Comparison of ENCODE assay signal across 17 cellular contexts in genomic region chrX:38881727-38882126, GRCh38.
DNase-seq lines count a peak whose midpoint lies in the region; ATAC-seq and TF ChIP-seq lines count a peak whose summit lies in the region.
"Had no signal": no experiment of that assay in that cellular context is flagged by ENCODE, and none has a peak within 500 bp of the region (broad histone marks: within the 10 kb centered on the region; RNA-seq: fewer than 3 reads in every experiment).

No MANE protein-coding gene starts in this region.

- H4K20me1 ChIP-seq in osteoblast (ENCODE audit: insufficient read depth, low read length): no peaks in the 10 kb centered on the region

- peaks cover 6% of the 10 kb centered on the region for H3K27me3 ChIP-seq in osteoblast (ENCODE audit: insufficient read depth, low read length)
- H3K27me3 ChIP-seq: right atrium auricular region had no signal

- ATAC-seq in GM18861 (IDR thresholded peaks at IDR 0.05; ENCODE audit: unreplicated experiment) (peak; percentile 44), HG02885 (IDR thresholded peaks at IDR 0.05; ENCODE audit: poor library complexity, unreplicated experiment) (peak; percentile 53), HG02588 (IDR thresholded peaks at IDR 0.05; ENCODE audit: unreplicated experiment) (no peak), SK-N-SH treated with all-trans-retinoic acid at 6 μM for 48 hours (no peak)

- H3K4me1 ChIP-seq in osteoblast (ENCODE audit: insufficient read depth, low read length): peaks cover 5% of the 10 kb centered on the region
- H3K4me1 ChIP-seq: right atrium auricular region had no signal

- peak; percentile 30 for DNase-seq in NOMO-1 treated with dmso at 0.1 percent for 144 hours (lab: John Stamatoyannopoulos, UW; ENCODE audit: unreplicated experiment)
- peak; percentile 59 for DNase-seq in osteoblast (ENCODE audit: insufficient read length, low spot score, missing footprints)
- no peak for DNase-seq in cortex of kidney (lab: John Stamatoyannopoulos, UW)
- no peak for DNase-seq in NCI-H2171 treated with DMSO at 0.1 percent for 48 hours (lab: John Stamatoyannopoulos, UW)
- DNase-seq: activated CD4-positive, alpha-beta T cell treated with anti-CD3 and anti-CD28 coated beads, Interleukin-2, amount 50 U/mL, for 1 hour; activated T-cell treated with anti-CD3 and anti-CD28 coated beads, Interleukin-2, amount 50 U/mL, for 48 hours; caudate nucleus; CD4-positive, alpha-beta memory T cell; NCI-H187 treated with DMSO at 0.1 percent for 48 hours; NCI-H526; nephron progenitor cell; stimulated activated CD4-positive, alpha-beta T cell treated with anti-CD3 and anti-CD28 coated beads, Interleukin-1b, Interleukin-23, amount 100 ng/mL, for 48 hours had no signal

- no peak overlapping the region for H3K4me3 ChIP-seq in osteoblast (ENCODE audit: insufficient read depth, low read length)
- H3K4me3 ChIP-seq: right atrium auricular region had no signal

- H2AFZ ChIP-seq in osteoblast (ENCODE audit: low read length): peak overlapping the region; percentile 37

- no peaks in the 10 kb centered on the region for H3K79me2 ChIP-seq in osteoblast (ENCODE audit: insufficient read depth, low read length)

- H3K9me3 ChIP-seq in osteoblast (ENCODE audit: low read depth, low read length): no peaks in the 10 kb centered on the region

- no peak overlapping the region for H3K4me2 ChIP-seq in osteoblast (ENCODE audit: insufficient read depth, low read length)

- H3K36me3 ChIP-seq in osteoblast (ENCODE audit: insufficient read depth, low read length): no peaks in the 10 kb centered on the region
- H3K36me3 ChIP-seq: right atrium auricular region had no signal

- H3K27ac ChIP-seq in osteoblast (ENCODE audit: low read depth, low read length): no peak overlapping the region
- H3K27ac ChIP-seq: right atrium auricular region had no signal

- no peak for TF ChIP-seq CTCF in osteoblast (IDR thresholded peaks at IDR 0.05; ENCODE audit: extremely low read depth, low read depth, low read length)

TF ChIP-seq in SK-N-SH treated with all-trans-retinoic acid at 6 μM for 48 hours, 23 proteins besides CTCF, POLR2A, EP300 and RAD21:
- no peak for TF ChIP-seq ARNTL (CRISPR knock-in tag; IDR thresholded peaks at IDR 0.05; ENCODE audit: borderline replicate concordance, low read depth)
- no peak for TF ChIP-seq ZFP30 (CRISPR knock-in tag; IDR thresholded peaks at IDR 0.05)

Comparison
In these comparisons a context has a peak if more than half of its experiments do, and no peak if none do; other contexts are left out.
1. ATAC-seq: peak in GM18861 (single experiment) and HG02885 (single experiment); none in HG02588 (single experiment) and SK-N-SH treated with all-trans-retinoic acid at 6 μM for 48 hours (single experiment).
2. DNase-seq: peak in NOMO-1 treated with dmso at 0.1 percent for 144 hours (single experiment) and osteoblast (single experiment); none in cortex of kidney (single experiment) and NCI-H2171 treated with DMSO at 0.1 percent for 48 hours (single experiment).